Comparison of ENCODE assay signal across 7 cellular contexts in genomic region chr18:21194871-21195771, GRCh38. TPM values are rescaled to one million over a fixed set of nuclear protein-coding genes. Genes with fewer than 3 reads are reported as not detected.
DNase-seq lines count a peak whose midpoint lies in the region; ATAC-seq and TF ChIP-seq lines count a peak whose summit lies in the region.

No MANE protein-coding gene starts in this region.

- POLR2A ChIA-PET in GM10248 (lab: Yijun Ruan, JAX) = no interaction called here
- POLR2A ChIA-PET in activated CD4-positive, alpha-beta T cell treated with anti-CD3 and anti-CD28 coated beads for 36 hours (lab: Charles Lee) = no interaction called here

- no peaks in the 10 kb centered on the region for H3K27me3 ChIP-seq in fibroblast of lung (ENCODE audit: control insufficient read depth, insufficient read depth, low read length)

- no peaks in the 10 kb centered on the region for H3K9me3 Mint-ChIP-seq in progenitor cell of endocrine pancreas (ENCODE audit: low read depth)
- no peaks in the 10 kb centered on the region for H3K9me3 Mint-ChIP-seq in activated CD4-positive, alpha-beta T cell treated with anti-CD3 and anti-CD28 coated beads for 36 hours (ENCODE audit: low read depth)

- no peak overlapping the region for H3K4me3 Mint-ChIP-seq in progenitor cell of endocrine pancreas (ENCODE audit: low read depth)
- no peak overlapping the region for H3K4me3 Mint-ChIP-seq in activated CD4-positive, alpha-beta T cell treated with anti-CD3 and anti-CD28 coated beads for 36 hours

- peak overlapping the region; percentile 18 for H3K4me2 ChIP-seq in fibroblast of lung (ENCODE audit: extremely low read depth, insufficient read depth, low read length)

- no peaks in the 10 kb centered on the region for H3K4me1 ChIP-seq in fibroblast of lung (ENCODE audit: control insufficient read depth, extremely low read depth, insufficient read depth, low read length)

- peak; percentile 63 for TF ChIP-seq CTCF in GM10248 (IDR thresholded peaks at IDR 0.05; ENCODE audit: control extremely low read depth, extremely low read depth, low read depth, missing control alignments)
- TF ChIP-seq CTCF in fibroblast of lung (conservative IDR thresholded peaks at IDR 0.05 in 1 of 2, IDR thresholded peaks at IDR 0.05 in 1 of 2; ENCODE audit: low read depth in 1 of 2, low read length in 2 of 2) = peak in 1 of 2 donors; percentile 54
- peak; percentile 80 for TF ChIP-seq CTCF in progenitor cell of endocrine pancreas (IDR thresholded peaks at IDR 0.05; ENCODE audit: unreplicated experiment)

- H3K9ac ChIP-seq in fibroblast of lung (ENCODE audit: insufficient read depth, low read length) = no peak overlapping the region

- ATAC-seq in activated CD4-positive, alpha-beta T cell treated with anti-CD3 and anti-CD28 coated beads for 36 hours = no peak

- H3K4me3 ChIP-seq in fibroblast of lung (replicated peaks in 1 of 4; ENCODE audit: control extremely low read depth in 1 of 4, insufficient read depth in 1 of 4, low read depth in 3 of 4, low read length in 4 of 4) = no peak overlapping the region

- CTCF ChIA-PET in GM10248 (lab: Yijun Ruan, JAX) = interaction anchor here (0.7 to 6.7 kb wide), 27 partner anchors 8 to 1447 kb away, joined by 3 to 57 read pairs (median 4); no protein-coding TSS in a partner anchor
- CTCF ChIA-PET in activated CD4-positive, alpha-beta T cell treated with anti-CD3 and anti-CD28 coated beads for 36 hours (lab: Charles Lee) = interaction anchor here (0.6 to 3.3 kb wide), 22 partner anchors 10 to 934 kb away, joined by 3 to 27 read pairs (median 4); no protein-coding TSS in a partner anchor

- peaks cover 1% of the 10 kb centered on the region for H3K4me1 Mint-ChIP-seq in progenitor cell of endocrine pancreas (ENCODE audit: low read depth)
- H3K4me1 Mint-ChIP-seq in activated CD4-positive, alpha-beta T cell treated with anti-CD3 and anti-CD28 coated beads for 36 hours = no peaks in the 10 kb centered on the region

- intact Hi-C loops in activated CD4-positive, alpha-beta T cell treated with anti-CD3 and anti-CD28 coated beads for 36 hours (cut with DNase I, micrococcal nuclease) = loop anchor here (1.0 to 10.0 kb wide), 13 partner anchors 43 to 1507 kb away; partner anchors contain the start of gene ESCO1 (in 1 of the 2)

- no peak overlapping the region for H2AFZ ChIP-seq in fibroblast of lung (ENCODE audit: low read length)

- peak overlapping the region; percentile 0 for H3K27ac Mint-ChIP-seq in progenitor cell of endocrine pancreas
- no peak overlapping the region for H3K27ac Mint-ChIP-seq in activated CD4-positive, alpha-beta T cell treated with anti-CD3 and anti-CD28 coated beads for 36 hours

- no peaks in the 10 kb centered on the region for H3K36me3 Mint-ChIP-seq in progenitor cell of endocrine pancreas (ENCODE audit: insufficient read depth)
- H3K36me3 Mint-ChIP-seq in activated CD4-positive, alpha-beta T cell treated with anti-CD3 and anti-CD28 coated beads for 36 hours (ENCODE audit: low read depth) = no peaks in the 10 kb centered on the region

- no peak overlapping the region for H3K27ac ChIP-seq in fibroblast of lung (ENCODE audit: insufficient read depth, low read length)

- no peaks in the 10 kb centered on the region for H3K79me2 ChIP-seq in fibroblast of lung (ENCODE audit: control insufficient read depth, insufficient read depth, low read length)

- no peaks in the 10 kb centered on the region for H3K27me3 Mint-ChIP-seq in progenitor cell of endocrine pancreas
- H3K27me3 Mint-ChIP-seq in activated CD4-positive, alpha-beta T cell treated with anti-CD3 and anti-CD28 coated beads for 36 hours = peaks cover 11% of the 10 kb centered on the region

- H4K20me1 ChIP-seq in fibroblast of lung (ENCODE audit: control insufficient read depth, extremely low read depth, insufficient read depth, low read length) = no peaks in the 10 kb centered on the region

- no peaks in the 10 kb centered on the region for H3K36me3 ChIP-seq in fibroblast of lung (ENCODE audit: control insufficient read depth, insufficient read depth, low read length)

- H3K9me3 ChIP-seq in fibroblast of lung (ENCODE audit: control insufficient read depth, insufficient read depth, low read depth, low read length) = no peaks in the 10 kb centered on the region

- DNase-seq in GM10248 (ENCODE audit: extremely low spot score) = peak; percentile 32
- peak; percentile 23 for DNase-seq in KG1 (lab: John Stamatoyannopoulos, UW)
- peak; percentile 4 to 28 for DNase-seq in SHP77 (lab: John Stamatoyannopoulos, UW)
- DNase-seq in fibroblast of lung (ENCODE audit: low read depth in 2 of 2) = peak; percentile 42 to 71
- DNase-seq in progenitor cell of endocrine pancreas (ENCODE audit: low spot score, unreplicated experiment) = no peak
- no peak for DNase-seq in activated CD4-positive, alpha-beta T cell treated with anti-CD3 and anti-CD28 coated beads for 36 hours
- no peak for DNase-seq in NK-92 treated with Interleukin-12 subunit alpha and Interleukin-12 subunit beta, amount 100 ng/mL, for 24 hours (lab: John Stamatoyannopoulos, UW)

RNA-seq across cellular contexts. Expression of gene GREB1L, which starts 46.9 kb away (rescaled TPM):
- total RNA-seq in fibroblast of lung (0.26 and 0.33 TPM in 2 replicates), progenitor cell of endocrine pancreas (8.6 and 11.0 TPM in 2 replicates)
- 0.11 and 0.41 TPM in 2 replicates for polyA plus RNA-seq in fibroblast of lung
- polyA plus RNA-seq in fibroblast of lung (2012) = 0.03 and 0.36 TPM in 2 replicates
- polyA minus RNA-seq in fibroblast of lung (ENCODE audit: low replicate concordance) = not detected in 2 replicates
- total RNA-seq in activated CD4-positive, alpha-beta T cell treated with anti-CD3 and anti-CD28 coated beads for 36 hours = not detected

Comparison
In these comparisons a context has a peak if more than half of its experiments do, and no peak if none do; other contexts are left out.
1. DNase-seq: peak in GM10248 (single experiment), KG1 (single experiment), SHP77 (2 of 2) and fibroblast of lung (2 of 2); none in progenitor cell of endocrine pancreas (single experiment), activated CD4-positive, alpha-beta T cell treated with anti-CD3 and anti-CD28 coated beads for 36 hours (single experiment) and NK-92 treated with Interleukin-12 subunit alpha and Interleukin-12 subunit beta, amount 100 ng/mL, for 24 hours (single experiment).